Comparison of ENCODE assay signal across 10 cellular contexts in the genomic region with DNA sequence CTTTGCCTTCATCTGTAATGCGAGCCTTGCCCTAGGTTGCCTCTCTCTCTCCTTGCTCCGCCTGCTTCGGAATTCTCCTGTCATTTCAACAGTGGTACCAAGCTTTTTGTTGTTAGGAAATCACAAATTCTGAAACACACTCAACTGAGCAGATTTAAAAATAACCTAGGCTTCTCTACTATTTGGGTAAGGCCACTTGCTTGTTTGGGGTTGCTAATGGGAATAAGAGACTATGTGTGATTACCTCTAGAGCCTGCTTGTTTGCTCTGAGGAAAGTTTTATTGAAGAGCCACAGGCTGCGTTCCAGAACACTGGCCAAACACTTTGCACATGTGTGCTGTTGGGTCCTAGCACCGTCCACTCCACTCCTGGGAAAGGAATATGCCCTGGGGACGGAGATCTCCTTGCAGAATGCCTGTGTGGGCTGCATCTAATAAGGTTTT.
DNase-seq lines count a peak whose midpoint lies in the region; ATAC-seq and TF ChIP-seq lines count a peak whose summit lies in the region.
"Had no signal": no experiment of that assay in that cellular context is flagged by ENCODE, and none has a peak within 500 bp of the region (broad histone marks: within the 10 kb centered on the region; RNA-seq: fewer than 3 reads in every experiment).

No MANE protein-coding gene starts in this region.

- WGBS in SK-N-SH (ENCODE audit: low lambda C conversion rate): 90% methylated on average over 6 of the region's 6 CpGs
- WGBS in spleen, 5 donors: 88 to 97% (median 92%) methylated on average over 6 of the region's 6 CpGs

- peak overlapping the region; percentile 42; the same call in 1 of the 2 replicates for H3K4me2 ChIP-seq in SK-N-SH

- no peak for TF ChIP-seq EP300 in SK-N-SH (IDR thresholded peaks at IDR 0.05; ENCODE audit: borderline replicate concordance in 1 of 2, low read depth in 1 of 2, low read length in 1 of 2)

- intact Hi-C loops in left colon (cut with DNase I, micrococcal nuclease): no loop called here
- intact Hi-C loops in spleen (cut with DNase I; ENCODE audit: low total_unique reads): no loop called here

- no peaks in the 10 kb centered on the region for H4K20me1 ChIP-seq in SK-N-SH (ENCODE audit: insufficient read depth)

- H3K36me3 ChIP-seq in SK-N-SH (replicated peaks in 1 of 2; ENCODE audit: control insufficient read depth in 1 of 2, insufficient read depth in 2 of 2, low read length in 1 of 2) (no peaks in the 10 kb centered on the region), brain microvascular endothelial cell (replicated peaks) (no peaks in the 10 kb centered on the region), subcutaneous abdominal adipose tissue (ENCODE audit: control insufficient read depth in 5 of 5, insufficient read depth in 5 of 5, low read length in 5 of 5) (no peaks in the 10 kb centered on the region), spleen (no peaks in the 10 kb centered on the region)

- TF ChIP-seq CTCF in SK-N-SH (IDR thresholded peaks at IDR 0.05) (no peak), brain microvascular endothelial cell (IDR thresholded peaks at IDR 0.05; ENCODE audit: low read depth, low read length, missing control alignments) (no peak), spleen (IDR thresholded peaks at IDR 0.05 in 8 of 11, conservative IDR thresholded peaks at IDR 0.05 in 3 of 11) (no peak)

- DNase-seq in SK-N-SH: no peak
- peak; percentile 49 for DNase-seq in brain microvascular endothelial cell
- DNase-seq in left colon: peak; percentile 64 to 79
- no peak for DNase-seq in spleen
- DNase-seq in ureter (ENCODE audit: low spot score): no peak
- DNase-seq: activated CD8-positive, alpha-beta memory T cell treated with anti-CD3 and anti-CD28 coated beads, Interleukin-2, amount 50 U/mL, for 48 hours; NCI-H510A had no signal

- H3K27me3 ChIP-seq in SK-N-SH (ENCODE audit: insufficient read depth) (no peaks in the 10 kb centered on the region), brain microvascular endothelial cell (replicated peaks) (no peaks in the 10 kb centered on the region), subcutaneous abdominal adipose tissue (ENCODE audit: control insufficient read depth in 5 of 5, insufficient read depth in 4 of 5, low read length in 5 of 5) (no peaks in the 10 kb centered on the region), spleen (replicated peaks in 1 of 7) (no peaks in the 10 kb centered on the region)

- peak overlapping the region in 1 of 2 experiments; percentile 99; a peak in 2 of 4 replicates for H3K27ac ChIP-seq in SK-N-SH (ENCODE audit: low read depth in 2 of 2, low read length in 1 of 2)
- peak overlapping the region; percentile 90 for H3K27ac ChIP-seq in brain microvascular endothelial cell
- peak overlapping the region; percentile 90 for H3K27ac ChIP-seq in subcutaneous abdominal adipose tissue (ENCODE audit: low read depth, low read length)
- no peak overlapping the region for H3K27ac ChIP-seq in spleen

- no peak for TF ChIP-seq RAD21 in SK-N-SH (IDR thresholded peaks at IDR 0.05; ENCODE audit: low read length)

- no peak for ATAC-seq in SK-N-SH treated with all-trans-retinoic acid at 6 μM for 48 hours
- peak; percentile 68 for ATAC-seq in left colon
- ATAC-seq in GM19324 (IDR thresholded peaks at IDR 0.05; ENCODE audit: low FRiP score, unreplicated experiment): no peak

- H3K9ac ChIP-seq in SK-N-SH: no peak overlapping the region
- peak overlapping the region in 2 of 5 donors; percentile 6 to 43 for H3K9ac ChIP-seq in subcutaneous abdominal adipose tissue (ENCODE audit: low read length in 5 of 5)

- H3K9me2 ChIP-seq in SK-N-SH: no peaks in the 10 kb centered on the region

- H3F3A ChIP-seq in SK-N-SH (replicated peaks; ENCODE audit: insufficient read depth): peaks cover 32% of the 10 kb centered on the region

- H3K4me3 ChIP-seq in SK-N-SH (ENCODE audit: low read depth in 2 of 2, low read length in 1 of 2): no peak overlapping the region
- no peak overlapping the region for H3K4me3 ChIP-seq in brain microvascular endothelial cell (ENCODE audit: low read depth, low read length)
- no peak overlapping the region for H3K4me3 ChIP-seq in subcutaneous abdominal adipose tissue (ENCODE audit: low read depth in 1 of 5, low read length in 5 of 5)
- no peak overlapping the region for H3K4me3 ChIP-seq in spleen

- POLR2A ChIA-PET in SK-N-SH (lab: Yijun Ruan, JAX): no interaction called here

- H3K79me2 ChIP-seq in SK-N-SH (ENCODE audit: insufficient read depth): no peaks in the 10 kb centered on the region

- H3K4me1 ChIP-seq in SK-N-SH (ENCODE audit: control insufficient read depth in 1 of 2, insufficient read depth in 2 of 2, low read depth in 1 of 2, low read length in 1 of 2) (peaks cover 6 to 24% of the 10 kb centered on the region in 2 experiments; a peak in 2 of 4 replicates), subcutaneous abdominal adipose tissue (ENCODE audit: control insufficient read depth in 5 of 5, insufficient read depth in 5 of 5, low read length in 5 of 5) (peaks cover 7 to 35% (median 24%) of the 10 kb centered on the region in 5 donors), spleen (peaks cover 8 to 32% (median 21%) of the 10 kb centered on the region in 6 donors)

- in situ Hi-C loops in brain microvascular endothelial cell (cut with HindIII; ENCODE audit: low pct_ligation_motif_present, low sequenced_read_pairs): no loop called here

- 0 out of 2 replicates have a peak overlapping the region, but pooled peaks have one; percentile 22 for H2AFZ ChIP-seq in SK-N-SH (ENCODE audit: low read depth)

- CTCF ChIA-PET in SK-N-SH (lab: Yijun Ruan, JAX): interaction anchor here (1.0 kb wide), 1 partner anchor 34 kb away, joined by 3 read pairs; no protein-coding TSS in a partner anchor

- no peak for TF ChIP-seq POLR2A in spleen (IDR thresholded peaks at IDR 0.05)

- H3K9me3 ChIP-seq in SK-N-SH: no peaks in the 10 kb centered on the region
- H3K9me3 ChIP-seq in subcutaneous abdominal adipose tissue (ENCODE audit: control insufficient read depth in 5 of 5, low read length in 5 of 5): no peaks in the 10 kb centered on the region
- H3K9me3 ChIP-seq in spleen: no peaks in the 10 kb centered on the region

TF ChIP-seq in SK-N-SH, 30 proteins besides CTCF, POLR2A, EP300 and RAD21 (continues in another document):
- TF ChIP-seq GABPA (IDR thresholded peaks at IDR 0.05; ENCODE audit: low read depth) (no peak), RFX5 (IDR thresholded peaks at IDR 0.05; ENCODE audit: low read length) (no peak), POLR2AphosphoS5 (IDR thresholded peaks at IDR 0.05; ENCODE audit: low read depth, low read length) (no peak), FOXJ3 (CRISPR knock-in tag; IDR thresholded peaks at IDR 0.05) (no peak), RCOR1 (IDR thresholded peaks at IDR 0.05; ENCODE audit: low read length) (no peak)
- TF ChIP-seq, protein P1, sequence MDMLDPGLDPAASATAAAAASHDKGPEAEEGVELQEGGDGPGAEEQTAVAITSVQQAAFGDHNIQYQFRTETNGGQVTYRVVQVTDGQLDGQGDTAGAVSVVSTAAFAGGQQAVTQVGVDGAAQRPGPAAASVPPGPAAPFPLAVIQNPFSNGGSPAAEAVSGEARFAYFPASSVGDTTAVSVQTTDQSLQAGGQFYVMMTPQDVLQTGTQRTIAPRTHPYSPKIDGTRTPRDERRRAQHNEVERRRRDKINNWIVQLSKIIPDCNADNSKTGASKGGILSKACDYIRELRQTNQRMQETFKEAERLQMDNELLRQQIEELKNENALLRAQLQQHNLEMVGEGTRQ (IDR thresholded peaks at IDR 0.05; ENCODE audit: borderline replicate concordance, low read depth, low read length): no peak
- TF ChIP-seq, protein P2, sequence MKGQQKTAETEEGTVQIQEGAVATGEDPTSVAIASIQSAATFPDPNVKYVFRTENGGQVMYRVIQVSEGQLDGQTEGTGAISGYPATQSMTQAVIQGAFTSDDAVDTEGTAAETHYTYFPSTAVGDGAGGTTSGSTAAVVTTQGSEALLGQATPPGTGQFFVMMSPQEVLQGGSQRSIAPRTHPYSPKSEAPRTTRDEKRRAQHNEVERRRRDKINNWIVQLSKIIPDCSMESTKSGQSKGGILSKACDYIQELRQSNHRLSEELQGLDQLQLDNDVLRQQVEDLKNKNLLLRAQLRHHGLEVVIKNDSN (IDR thresholded peaks at IDR 0.05; ENCODE audit: borderline replicate concordance, low read depth): no peak

TF ChIP-seq in SK-N-SH treated with all-trans-retinoic acid at 6 μM for 48 hours, 23 proteins besides CTCF, POLR2A, EP300 and RAD21:
- TF ChIP-seq RARB (CRISPR knock-in tag; IDR thresholded peaks at IDR 0.05): no peak
- no peak for TF ChIP-seq TOX (CRISPR knock-in tag; IDR thresholded peaks at IDR 0.05; ENCODE audit: borderline replicate concordance)
- TF ChIP-seq ZNF70 (CRISPR knock-in tag; IDR thresholded peaks at IDR 0.05): no peak
- TF ChIP-seq BACH2 (CRISPR knock-in tag; IDR thresholded peaks at IDR 0.05; ENCODE audit: borderline replicate concordance): no peak
- no peak for TF ChIP-seq ZC3H10 (CRISPR knock-in tag; IDR thresholded peaks at IDR 0.05)
- TF ChIP-seq CSDC2 (CRISPR knock-in tag; IDR thresholded peaks at IDR 0.05): no peak
- TF ChIP-seq, protein P3, sequence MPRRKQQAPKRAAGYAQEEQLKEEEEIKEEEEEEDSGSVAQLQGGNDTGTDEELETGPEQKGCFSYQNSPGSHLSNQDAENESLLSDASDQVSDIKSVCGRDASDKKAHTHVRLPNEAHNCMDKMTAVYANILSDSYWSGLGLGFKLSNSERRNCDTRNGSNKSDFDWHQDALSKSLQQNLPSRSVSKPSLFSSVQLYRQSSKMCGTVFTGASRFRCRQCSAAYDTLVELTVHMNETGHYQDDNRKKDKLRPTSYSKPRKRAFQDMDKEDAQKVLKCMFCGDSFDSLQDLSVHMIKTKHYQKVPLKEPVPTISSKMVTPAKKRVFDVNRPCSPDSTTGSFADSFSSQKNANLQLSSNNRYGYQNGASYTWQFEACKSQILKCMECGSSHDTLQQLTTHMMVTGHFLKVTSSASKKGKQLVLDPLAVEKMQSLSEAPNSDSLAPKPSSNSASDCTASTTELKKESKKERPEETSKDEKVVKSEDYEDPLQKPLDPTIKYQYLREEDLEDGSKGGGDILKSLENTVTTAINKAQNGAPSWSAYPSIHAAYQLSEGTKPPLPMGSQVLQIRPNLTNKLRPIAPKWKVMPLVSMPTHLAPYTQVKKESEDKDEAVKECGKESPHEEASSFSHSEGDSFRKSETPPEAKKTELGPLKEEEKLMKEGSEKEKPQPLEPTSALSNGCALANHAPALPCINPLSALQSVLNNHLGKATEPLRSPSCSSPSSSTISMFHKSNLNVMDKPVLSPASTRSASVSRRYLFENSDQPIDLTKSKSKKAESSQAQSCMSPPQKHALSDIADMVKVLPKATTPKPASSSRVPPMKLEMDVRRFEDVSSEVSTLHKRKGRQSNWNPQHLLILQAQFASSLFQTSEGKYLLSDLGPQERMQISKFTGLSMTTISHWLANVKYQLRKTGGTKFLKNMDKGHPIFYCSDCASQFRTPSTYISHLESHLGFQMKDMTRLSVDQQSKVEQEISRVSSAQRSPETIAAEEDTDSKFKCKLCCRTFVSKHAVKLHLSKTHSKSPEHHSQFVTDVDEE (CRISPR knock-in tag; IDR thresholded peaks at IDR 0.05): no peak

Comparison
In these comparisons a context has a peak if more than half of its experiments do, and no peak if none do; other contexts are left out.
1. DNase-seq: peak in brain microvascular endothelial cell (single experiment) and left colon (2 of 2); none in SK-N-SH (single experiment), spleen (single experiment) and ureter (single experiment).
2. H3K27ac ChIP-seq: peak in brain microvascular endothelial cell (single experiment) and subcutaneous abdominal adipose tissue (single experiment); none in spleen (0 of 8).